8 cellular contexts compared by ENCODE assay signal in the genomic region with DNA sequence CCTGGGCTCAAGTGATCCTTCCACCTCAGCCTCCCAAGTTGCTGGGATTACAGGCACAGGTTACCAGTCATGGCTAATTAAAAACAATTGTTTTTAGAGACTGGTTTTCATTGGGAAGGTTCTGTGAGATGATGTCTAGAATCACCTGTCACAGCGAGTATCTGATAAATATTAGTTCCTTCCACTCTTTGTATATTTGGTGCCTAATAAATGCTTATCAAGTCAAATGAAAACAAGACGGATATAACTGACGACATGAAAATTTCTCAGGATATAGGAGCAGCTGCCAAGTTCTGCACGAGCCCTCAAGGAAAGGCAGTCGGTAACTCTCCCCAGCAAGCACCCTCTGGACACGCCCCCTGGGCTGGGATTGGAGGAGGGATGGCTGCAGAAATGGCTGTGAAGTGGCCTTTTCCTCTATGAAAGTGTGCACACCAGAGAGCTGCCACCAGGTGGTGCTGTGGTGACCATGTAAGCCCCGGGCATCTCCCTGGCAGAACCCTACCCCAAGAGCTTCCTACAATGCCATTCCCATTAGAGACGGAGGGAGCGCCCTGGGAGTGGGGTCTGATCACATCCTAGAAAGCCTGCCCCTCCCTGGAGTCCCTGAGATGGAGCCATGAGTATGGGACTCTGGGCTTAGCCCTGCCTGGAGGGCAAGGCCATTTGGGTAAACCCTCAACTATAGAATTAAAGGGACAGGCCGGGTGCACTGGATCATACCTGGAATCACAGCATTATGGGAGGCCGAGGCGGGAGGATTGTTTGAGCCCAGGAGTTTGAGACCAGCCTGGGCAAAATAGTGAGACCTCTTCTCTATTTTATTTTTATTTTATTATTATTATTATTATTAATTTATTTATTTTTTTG. TPM values are rescaled to one million over a fixed set of nuclear protein-coding genes. Genes with fewer than 3 reads are reported as not detected.
DNase-seq lines count a peak whose midpoint lies in the region; ATAC-seq, FAIRE-seq and TF ChIP-seq lines count a peak whose summit lies in the region.

No MANE protein-coding gene starts in this region.

- no peak overlapping the region for H3K27ac Mint-ChIP-seq in activated B cell treated with CpG ODN at 0.5 μM for 24 hours

- ATAC-seq in HG02973 (IDR thresholded peaks at IDR 0.05; ENCODE audit: unreplicated experiment) (peak; percentile 67), activated B cell treated with CpG ODN at 0.5 μM for 24 hours (ENCODE audit: low read depth) (peak; percentile 98), GM18873 (IDR thresholded peaks at IDR 0.05; ENCODE audit: low FRiP score, unreplicated experiment) (no peak)

- intact Hi-C loops in activated B cell treated with CpG ODN at 0.5 μM for 24 hours (cut with micrococcal nuclease), result no loop called here

- no peaks in the 10 kb centered on the region for H3K27me3 Mint-ChIP-seq in activated B cell treated with CpG ODN at 0.5 μM for 24 hours

- H3K36me3 Mint-ChIP-seq in activated B cell treated with CpG ODN at 0.5 μM for 24 hours (ENCODE audit: low read depth), result peaks cover 32% of the 10 kb centered on the region

- DNase-seq in DMS79 treated with DMSO at 0.1 percent for 48 hours (lab: John Stamatoyannopoulos, UW) (peak; percentile 85), NCI-H345 treated with DMSO at 0.1 percent for 48 hours (lab: John Stamatoyannopoulos, UW; ENCODE audit: unreplicated experiment) (peak; percentile 79), activated B cell treated with CpG ODN at 0.5 μM for 24 hours (peak; percentile 62), bronchial epithelial cell (ENCODE audit: low read depth) (peak; percentile 93), kidney epithelial cell (ENCODE audit: low read depth) (peak; percentile 85)
- peak; percentile 91 to 94 for DNase-seq in stimulated activated CD4-positive, alpha-beta T cell treated with anti-CD3 and anti-CD28 coated beads, Interleukin-2, amount 100 ng/mL, for 24 hours

- H3K4me3 ChIP-seq in bronchial epithelial cell (ENCODE audit: low read depth, low read length), result no peak overlapping the region
- no peak overlapping the region for H3K4me3 ChIP-seq in kidney epithelial cell (ENCODE audit: low read depth, low read length)

- H3K36me3 ChIP-seq in bronchial epithelial cell (ENCODE audit: control insufficient read depth, insufficient read depth, low read length) (no peaks in the 10 kb centered on the region), kidney epithelial cell (ENCODE audit: control insufficient read depth, insufficient read depth, low read length) (no peaks in the 10 kb centered on the region)

- H3K9me3 Mint-ChIP-seq in activated B cell treated with CpG ODN at 0.5 μM for 24 hours, result no peaks in the 10 kb centered on the region

- CTCF ChIA-PET in activated B cell treated with CpG ODN at 0.5 μM for 24 hours (lab: Charles Lee), result interaction anchor here (0.7 to 1.7 kb wide), 5 partner anchors 9 to 1880 kb away, joined by 3 to 10 read pairs (median 3); no protein-coding TSS in a partner anchor

- no peak overlapping the region for H3K4me3 Mint-ChIP-seq in activated B cell treated with CpG ODN at 0.5 μM for 24 hours

- FAIRE-seq in bronchial epithelial cell (lab: Jason Lieb, UNC), result no peak

- POLR2A ChIA-PET in activated B cell treated with CpG ODN at 0.5 μM for 24 hours (lab: Charles Lee), result no interaction called here

- TF ChIP-seq CTCF in activated B cell treated with CpG ODN at 0.5 μM for 24 hours (IDR thresholded peaks at IDR 0.05) (no peak), bronchial epithelial cell (IDR thresholded peaks at IDR 0.05; ENCODE audit: insufficient read depth, low read length, severe bottlenecking) (peak; percentile 93), kidney epithelial cell (IDR thresholded peaks at IDR 0.05; ENCODE audit: insufficient read depth, low read length, poor library complexity, severe bottlenecking) (peak; percentile 94)

- H3K27me3 ChIP-seq in bronchial epithelial cell (ENCODE audit: control insufficient read depth, insufficient read depth, low read length) (no peaks in the 10 kb centered on the region), kidney epithelial cell (ENCODE audit: control insufficient read depth, insufficient read depth, low read length) (no peaks in the 10 kb centered on the region)

- no peaks in the 10 kb centered on the region for H3K4me1 Mint-ChIP-seq in activated B cell treated with CpG ODN at 0.5 μM for 24 hours

RNA-seq across cellular contexts. Expression of a gene that starts 50.9 kb away (rescaled TPM):
- not detected in 2 replicates for total RNA-seq in activated B cell treated with CpG ODN at 0.5 μM for 24 hours
- total RNA-seq in bronchial epithelial cell, result not detected in 2 replicates
- not detected in 2 replicates for total RNA-seq in kidney epithelial cell
